8 cellular contexts compared by ENCODE assay signal in genomic region chr4:84126911-84127310, GRCh38.
DNase-seq lines count a peak whose midpoint lies in the region; ATAC-seq and TF ChIP-seq lines count a peak whose summit lies in the region.
"Not testable (repeated sequence)": the region's sequence is repeated elsewhere in the genome, so short reads cannot be mapped to it uniquely, and the experiment has no call there.

No MANE protein-coding gene starts in this region.

- not testable (repeated sequence) for ATAC-seq in natural killer cell treated with Interleukin-12 subunit alpha and Interleukin-12 subunit beta and Interleukin-15 and Interleukin-18, amount 100 ng/mL, for 72 hours

- H3K36me3 ChIP-seq in HUES6 (ENCODE audit: control insufficient read depth, insufficient read depth, low read length); iPS-15b (ENCODE audit: control insufficient read depth, insufficient read depth, low read length); transverse colon: not testable (repeated sequence)

- intact Hi-C loops in transverse colon (cut with DNase I; ENCODE audit: low total_unique reads): not testable (repeated sequence)

- H3K4me1 Mint-ChIP-seq in natural killer cell treated with Interleukin-12 subunit alpha and Interleukin-12 subunit beta and Interleukin-15 and Interleukin-18, amount 100 ng/mL, for 72 hours (ENCODE audit: low read depth in 2 of 2): not testable (repeated sequence)

- peak overlapping the region; percentile 27 for H3K9ac ChIP-seq in HUES6 (ENCODE audit: low read length)
- not testable (repeated sequence) for H3K9ac ChIP-seq in iPS-15b (ENCODE audit: low read depth, low read length)

- H3K27me3 ChIP-seq in HUES6 (ENCODE audit: control insufficient read depth, insufficient read depth, low read length); iPS-15b (ENCODE audit: control insufficient read depth, insufficient read depth, low read length); transverse colon: not testable (repeated sequence)

- not testable (repeated sequence) for TF ChIP-seq CTCF in transverse colon (IDR thresholded peaks at IDR 0.05)

- not testable (repeated sequence) for H3K27ac Mint-ChIP-seq in natural killer cell treated with Interleukin-12 subunit alpha and Interleukin-12 subunit beta and Interleukin-15 and Interleukin-18, amount 100 ng/mL, for 72 hours

- not testable (repeated sequence) for H3K27me3 Mint-ChIP-seq in natural killer cell treated with Interleukin-12 subunit alpha and Interleukin-12 subunit beta and Interleukin-15 and Interleukin-18, amount 100 ng/mL, for 72 hours

- H3K9me3 Mint-ChIP-seq in natural killer cell treated with Interleukin-12 subunit alpha and Interleukin-12 subunit beta and Interleukin-15 and Interleukin-18, amount 100 ng/mL, for 72 hours: not testable (repeated sequence)

- not testable (repeated sequence) for TF ChIP-seq POLR2A in transverse colon (IDR thresholded peaks at IDR 0.05)

- H3K36me3 Mint-ChIP-seq in natural killer cell treated with Interleukin-12 subunit alpha and Interleukin-12 subunit beta and Interleukin-15 and Interleukin-18, amount 100 ng/mL, for 72 hours: not testable (repeated sequence)

- not testable (repeated sequence) for H3K27ac ChIP-seq in HUES6 (ENCODE audit: low read depth, low read length); transverse colon

- H3K4me3 ChIP-seq in HUES6 (ENCODE audit: low read depth, low read length) (peak overlapping the region; percentile 56), iPS-15b (ENCODE audit: low read depth, low read length) (peak overlapping the region; percentile 47)
- H3K4me3 ChIP-seq in transverse colon: not testable (repeated sequence)

- H3K4me1 ChIP-seq in HUES6 (ENCODE audit: control insufficient read depth, insufficient read depth, low read length); iPS-15b (ENCODE audit: control insufficient read depth, insufficient read depth, low read length); transverse colon: not testable (repeated sequence)

- not testable (repeated sequence) for H3K9me3 ChIP-seq in HUES6 (ENCODE audit: control insufficient read depth, insufficient read depth, low read depth, low read length); iPS-15b (ENCODE audit: control insufficient read depth, insufficient read depth, low read length); transverse colon

- whole genome bisulfite sequencing in transverse colon (ENCODE audit: low coverage in 1 of 2), 2 donors: 52 to 58% methylated on average over 8 to 13 of the region's 20 CpGs

- DNase-seq in DMS53 treated with DMSO at 0.1 percent for 48 hours (lab: John Stamatoyannopoulos, UW; ENCODE audit: unreplicated experiment): peak; percentile 14
- peak; percentile 14 for DNase-seq in NCI-H510A (lab: John Stamatoyannopoulos, UW)
- peak; percentile 6 for DNase-seq in SHP77 treated with DMSO at 0.1 percent for 48 hours (lab: John Stamatoyannopoulos, UW)
- DNase-seq in ecto neural progenitor cell (ENCODE audit: low spot score): peak; percentile 51
- peak; percentile 55 for DNase-seq in natural killer cell treated with Interleukin-12 subunit alpha and Interleukin-12 subunit beta and Interleukin-15 and Interleukin-18, amount 100 ng/mL, for 72 hours (ENCODE audit: low spot score)
- DNase-seq in transverse colon: peak; percentile 25

- in situ Hi-C loops in transverse colon (cut with MboI; ENCODE audit: low pct_ligation_motif_present in 1 of 4, low pct_unique_long_range_greater_than_20kb in 1 of 4, low sequenced_read_pairs in 3 of 4): not testable (repeated sequence)

- not testable (repeated sequence) for TF ChIP-seq EP300 in transverse colon (IDR thresholded peaks at IDR 0.05; ENCODE audit: low read depth)

- not testable (repeated sequence) for H3K4me3 Mint-ChIP-seq in natural killer cell treated with Interleukin-12 subunit alpha and Interleukin-12 subunit beta and Interleukin-15 and Interleukin-18, amount 100 ng/mL, for 72 hours
